Comparison of ENCODE assay signal across 1 cellular context in the genomic region with DNA sequence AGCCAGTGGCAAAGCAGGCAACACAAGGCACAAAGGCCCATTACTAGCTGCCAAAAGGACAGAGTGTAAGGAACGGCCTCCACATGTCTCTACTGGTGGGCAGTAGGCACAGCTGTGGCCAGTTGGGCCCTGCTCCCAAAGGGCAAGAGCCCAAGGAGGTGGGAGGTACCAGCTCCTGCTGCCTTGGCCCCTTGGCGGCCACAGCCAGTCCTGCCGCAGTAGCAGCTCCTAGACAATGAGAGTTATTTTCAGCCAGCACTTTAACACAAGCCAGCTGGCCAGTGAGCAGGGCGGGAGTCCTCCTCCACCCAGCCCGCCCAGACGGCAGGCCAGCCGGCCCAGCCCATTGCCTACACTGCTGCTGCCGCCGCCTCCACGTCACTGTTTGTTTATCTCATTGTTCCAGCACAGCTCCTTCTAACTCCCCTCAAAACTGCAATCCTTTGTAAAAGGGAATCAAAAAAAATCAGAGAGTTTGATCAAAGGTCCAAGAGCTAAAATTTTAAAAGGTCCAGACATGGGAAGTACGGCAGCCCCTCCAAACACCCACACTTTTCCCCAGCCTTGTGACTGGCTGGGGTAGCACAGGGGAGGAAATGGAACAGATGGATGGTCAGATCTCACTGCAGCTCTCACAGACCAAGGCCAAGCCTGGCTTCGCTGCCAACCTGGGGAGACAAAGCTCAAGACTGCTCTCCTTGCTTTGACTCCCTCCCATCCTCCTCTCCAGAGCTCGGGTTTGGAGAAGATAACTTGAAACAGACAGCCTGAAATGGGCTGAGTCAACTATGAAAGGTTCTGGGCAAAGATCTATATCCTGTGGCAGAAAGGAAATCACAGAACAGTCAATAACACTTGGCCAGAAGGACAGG.
TF ChIP-seq lines count a peak whose summit lies in the region.

No MANE protein-coding gene starts in this region.

TF ChIP-seq in H1, 55 proteins besides CTCF, POLR2A, EP300 and RAD21:
- TF ChIP-seq TBP (IDR thresholded peaks at IDR 0.05; ENCODE audit: low read depth, low read length) (peak; percentile 47; the same call in 1 of the 2 replicates), KDM5A (IDR thresholded peaks at IDR 0.05; ENCODE audit: low read length) (no peak), CEBPB (IDR thresholded peaks at IDR 0.05; ENCODE audit: low read depth, low read length) (no peak), RNF2 (IDR thresholded peaks at IDR 0.05; ENCODE audit: borderline replicate concordance, low read depth, low read length, missing control alignments, poor library complexity, severe bottlenecking) (no peak), CREB1 (IDR thresholded peaks at IDR 0.05) (0 out of 2 replicates have a peak, but pooled peaks have one; percentile 12), BACH1 (IDR thresholded peaks at IDR 0.05; ENCODE audit: low read length) (no peak), BRCA1 (IDR thresholded peaks at IDR 0.05; ENCODE audit: low read depth, low read length) (no peak), CHD2 (IDR thresholded peaks at IDR 0.05; ENCODE audit: low read length) (no peak), SP4 (IDR thresholded peaks at IDR 0.05; ENCODE audit: low read length) (no peak), KDM4A (IDR thresholded peaks at IDR 0.05; ENCODE audit: low read depth, low read length, severe bottlenecking) (no peak), CHD1 (IDR thresholded peaks at IDR 0.05; ENCODE audit: low read depth, low read length) (no peak), JUND (IDR thresholded peaks at IDR 0.05; ENCODE audit: low read length) (no peak), TAF1 (IDR thresholded peaks at IDR 0.05; ENCODE audit: low read depth, low read length) (peak; percentile 61), MAFK (IDR thresholded peaks at IDR 0.05; ENCODE audit: low read depth, low read length) (no peak)
